In the genomic region with DNA sequence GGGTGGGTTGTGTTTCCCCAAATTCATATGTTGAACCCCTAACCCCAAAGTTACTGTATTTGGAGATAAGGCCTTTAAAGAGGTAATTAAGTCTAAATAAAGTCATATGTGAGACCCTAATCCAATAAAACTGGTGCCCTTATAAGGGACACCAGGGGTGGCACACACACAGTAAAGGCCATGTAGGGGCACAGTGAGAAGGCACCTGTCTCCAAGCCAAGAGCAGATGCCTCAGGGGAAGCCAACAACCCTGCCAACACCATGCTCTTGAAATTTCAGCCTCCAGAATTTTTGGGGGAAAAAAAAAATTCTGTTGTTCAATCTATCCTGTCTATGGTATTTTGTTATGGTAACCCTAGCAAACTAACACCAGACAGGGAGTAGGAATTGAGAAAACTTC, we compare ENCODE assay signal across 24 cellular contexts. TPM values are rescaled to one million over a fixed set of nuclear protein-coding genes. Genes with fewer than 3 reads are reported as not detected.
"Had no signal": no experiment of that assay in that cellular context is flagged by ENCODE, and none has a peak within 500 bp of the region (broad histone marks: within the 10 kb centered on the region; RNA-seq: fewer than 3 reads in every experiment).

No MANE protein-coding gene starts in this region.

- H3K4me3 Mint-ChIP-seq: activated CD8-positive, alpha-beta memory T cell treated with anti-CD3 and anti-CD28 coated beads, Interleukin-2, amount 10 ng/mL, durations not matched to agents 7 days and 5 days; activated CD8-positive, alpha-beta T cell treated with anti-CD3 and anti-CD28 coated beads for 36 hours; stimulated activated naive B cell treated with anti-CD40 and anti-IgM and Interleukin-4, amounts not matched to agents 10 μg/mL and 1 μg/mL and 100 μg/mL, for 72 hours had no signal

- H3K4me1 Mint-ChIP-seq: natural killer cell had no signal

- H3K27ac Mint-ChIP-seq: activated CD4-positive, alpha-beta T cell treated with anti-CD3 and anti-CD28 coated beads, Interleukin-2, amount 10 ng/mL, durations not matched to agents 7 days and 5 days; activated CD8-positive, alpha-beta memory T cell treated with anti-CD3 and anti-CD28 coated beads, Interleukin-2, amount 10 ng/mL, durations not matched to agents 7 days and 5 days; activated CD8-positive, alpha-beta T cell treated with anti-CD3 and anti-CD28 coated beads for 36 hours; activated naive CD4-positive, alpha-beta T cell treated with anti-CD3 and anti-CD28 coated beads, Interleukin-2, amount 10 ng/mL, durations not matched to agents 7 days and 5 days; natural killer cell; stimulated activated naive B cell treated with anti-CD40 and anti-IgM and Interleukin-4, amounts not matched to agents 10 μg/mL and 1 μg/mL and 100 μg/mL, for 72 hours had no signal

- H3K4me3 ChIP-seq: lower lobe of right lung, testis, vagina had no signal

- H3K9me3 Mint-ChIP-seq: activated CD4-positive, alpha-beta T cell treated with anti-CD3 and anti-CD28 coated beads, Interleukin-2, amount 10 ng/mL, durations not matched to agents 7 days and 5 days; activated CD8-positive, alpha-beta T cell treated with anti-CD3 and anti-CD28 coated beads for 36 hours; activated naive CD4-positive, alpha-beta T cell treated with anti-CD3 and anti-CD28 coated beads, Interleukin-2, amount 10 ng/mL, durations not matched to agents 7 days and 5 days; stimulated activated naive B cell treated with anti-CD40 and anti-IgM and Interleukin-4, amounts not matched to agents 10 μg/mL and 1 μg/mL and 100 μg/mL, for 72 hours had no signal

- H3K27me3 ChIP-seq: pancreas, sigmoid colon, testis, vagina had no signal

- ATAC-seq: activated CD8-positive, alpha-beta memory T cell treated with anti-CD3 and anti-CD28 coated beads, Interleukin-2, amount 10 ng/mL, durations not matched to agents 7 days and 5 days; activated CD8-positive, alpha-beta T cell treated with anti-CD3 and anti-CD28 coated beads for 36 hours; foreskin keratinocyte; lower lobe of right lung; natural killer cell; pancreas; stimulated activated naive B cell treated with anti-CD40 and anti-IgM and Interleukin-4, amounts not matched to agents 10 μg/mL and 1 μg/mL and 100 μg/mL, for 72 hours had no signal

- H3K4me1 ChIP-seq: foreskin keratinocyte, lower lobe of right lung, pancreas, testis, vagina had no signal

- H3K9me3 ChIP-seq: lower lobe of right lung, pancreas, sigmoid colon, testis, vagina had no signal

- H3K36me3 Mint-ChIP-seq: activated CD8-positive, alpha-beta memory T cell treated with anti-CD3 and anti-CD28 coated beads, Interleukin-2, amount 10 ng/mL, durations not matched to agents 7 days and 5 days; activated naive CD4-positive, alpha-beta T cell treated with anti-CD3 and anti-CD28 coated beads, Interleukin-2, amount 10 ng/mL, durations not matched to agents 7 days and 5 days; natural killer cell; stimulated activated naive B cell treated with anti-CD40 and anti-IgM and Interleukin-4, amounts not matched to agents 10 μg/mL and 1 μg/mL and 100 μg/mL, for 72 hours had no signal

- H3K27ac ChIP-seq: foreskin keratinocyte, lower lobe of right lung, pancreas, sigmoid colon, testis, vagina, WERI-Rb-1 had no signal

- H3K36me3 ChIP-seq: lower lobe of right lung, pancreas, sigmoid colon, vagina, WERI-Rb-1 had no signal

- DNase-seq: activated CD4-positive, alpha-beta T cell treated with anti-CD3 and anti-CD28 coated beads, Interleukin-2, amount 10 ng/mL, durations not matched to agents 7 days and 5 days; activated CD4-positive, CD25-positive, alpha-beta regulatory T cell treated with anti-CD3 and anti-CD28 coated beads, Interleukin-2, amount 50 U/mL, for 72 hours; activated CD8-positive, alpha-beta memory T cell treated with anti-CD3 and anti-CD28 coated beads, Interleukin-2, amount 10 ng/mL, durations not matched to agents 7 days and 5 days; activated CD8-positive, alpha-beta T cell treated with anti-CD3 and anti-CD28 coated beads for 36 hours; activated effector memory CD4-positive, alpha-beta T cell treated with anti-CD3 and anti-CD28 coated beads, Interleukin-2, amount 50 U/mL, for 16 hours; activated naive CD4-positive, alpha-beta T cell treated with anti-CD3 and anti-CD28 coated beads, Interleukin-2, amount 10 ng/mL, durations not matched to agents 7 days and 5 days; activated T-cell treated with anti-CD3 and anti-CD28 coated beads for 4 hours; amygdala; cortex of kidney; foreskin keratinocyte; hypothalamus; lower lobe of right lung; natural killer cell; pancreas; sigmoid colon; stimulated activated CD4-positive, alpha-beta T cell treated with anti-CD3 and anti-CD28 coated beads, Interleukin-2, amount 100 ng/mL, for 48 hours; stimulated activated CD8-positive, alpha-beta memory T cell treated with anti-CD3 and anti-CD28 coated beads, Interleukin-4, amount 100 ng/mL, for 48 hours; stimulated activated naive B cell treated with anti-CD40 and anti-IgM and Interleukin-4, amounts not matched to agents 10 μg/mL and 1 μg/mL and 100 μg/mL, for 72 hours; testis; trophoblast cell; WERI-Rb-1 had no signal

RNA-seq across cellular contexts. Expression of a gene that starts 1.5 kb away (rescaled TPM):
- total RNA-seq: activated CD4-positive, alpha-beta T cell treated with anti-CD3 and anti-CD28 coated beads, Interleukin-2, amount 10 ng/mL, durations not matched to agents 7 days and 5 days; activated CD8-positive, alpha-beta memory T cell treated with anti-CD3 and anti-CD28 coated beads, Interleukin-2, amount 10 ng/mL, durations not matched to agents 7 days and 5 days; activated CD8-positive, alpha-beta T cell treated with anti-CD3 and anti-CD28 coated beads for 36 hours; foreskin keratinocyte; lower lobe of right lung; natural killer cell; sigmoid colon; T-helper 2 cell treated with Interferon-gamma antibody and Interleukin-4, amounts not matched to agents 100 ng/mL and 5 ng/mL, for 36 hours had no signal
- polyA plus RNA-seq: esophagus, foreskin keratinocyte had no signal
